8 cellular contexts compared by ENCODE assay signal in genomic region chr17:880074-880870, GRCh38.
DNase-seq lines count a peak whose midpoint lies in the region; ATAC-seq and TF ChIP-seq lines count a peak whose summit lies in the region.

No MANE protein-coding gene starts in this region.

- POLR2A ChIA-PET in CD4-positive, alpha-beta T cell (lab: Charles Lee), result interaction anchor here (1.4 kb wide), 1 partner anchor 100 kb away, joined by 14 read pairs; the partner anchor contains the start of gene NXN

- intact Hi-C loops in CD4-positive, alpha-beta T cell (cut with DNase I, micrococcal nuclease), result loop anchor here (1.0 kb wide), 1 partner anchor 101 kb away; no protein-coding TSS in a partner anchor

- no peaks in the 10 kb centered on the region for H3K9me3 ChIP-seq in HUES64 (ENCODE audit: insufficient read depth, low read depth, low read length)
- H3K9me3 ChIP-seq in subcutaneous abdominal adipose tissue (ENCODE audit: control insufficient read depth in 5 of 5, low read length in 5 of 5), result no peaks in the 10 kb centered on the region
- H3K9me3 ChIP-seq in CD4-positive, alpha-beta T cell (ENCODE audit: control insufficient read depth, low read length), result no peaks in the 10 kb centered on the region
- no peaks in the 10 kb centered on the region for H3K9me3 ChIP-seq in neural progenitor cell (ENCODE audit: low read depth)

- H3K4me3 ChIP-seq in HUES64 (ENCODE audit: low read length), result no peak overlapping the region
- H3K4me3 ChIP-seq in choroid plexus epithelial cell (ENCODE audit: low read depth, low read length), result no peak overlapping the region
- H3K4me3 ChIP-seq in subcutaneous abdominal adipose tissue (ENCODE audit: low read depth in 1 of 5, low read length in 5 of 5), result no peak overlapping the region
- no peak overlapping the region for H3K4me3 ChIP-seq in neural progenitor cell

- H3K4me2 ChIP-seq in neural progenitor cell, result no peak overlapping the region

- no peaks in the 10 kb centered on the region for H3K9me3 Mint-ChIP-seq in CD4-positive, alpha-beta T cell
- peaks cover 26% of the 10 kb centered on the region for H3K9me3 Mint-ChIP-seq in neural progenitor cell

- peaks cover 46% of the 10 kb centered on the region for H3K27me3 Mint-ChIP-seq in CD4-positive, alpha-beta T cell
- peaks cover 13% of the 10 kb centered on the region for H3K27me3 Mint-ChIP-seq in neural progenitor cell (ENCODE audit: insufficient read depth, low read depth)

- CTCF ChIA-PET in CD4-positive, alpha-beta T cell (lab: Charles Lee), result interaction anchor here (1.9 to 2.6 kb wide), 2 partner anchors 101 to 116 kb away, joined by 14 to 20 read pairs; partner anchors contain the start of gene TIMM22

- ATAC-seq in GM18867 (IDR thresholded peaks at IDR 0.05; ENCODE audit: unreplicated experiment), result no peak
- ATAC-seq in CD4-positive, alpha-beta T cell (ENCODE audit: poor library complexity), result no peak
- no peak for ATAC-seq in HG03025 (IDR thresholded peaks at IDR 0.05; ENCODE audit: low FRiP score, unreplicated experiment)

- no peak overlapping the region for H3K4me3 Mint-ChIP-seq in CD4-positive, alpha-beta T cell
- H3K4me3 Mint-ChIP-seq in neural progenitor cell, result no peak overlapping the region

- H3K4me1 ChIP-seq in HUES64 (ENCODE audit: insufficient read depth, low read length), result peaks cover 28% of the 10 kb centered on the region
- H3K4me1 ChIP-seq in subcutaneous abdominal adipose tissue (ENCODE audit: control insufficient read depth in 5 of 5, insufficient read depth in 5 of 5, low read length in 5 of 5), result peaks cover 6 to 29% (median 20%) of the 10 kb centered on the region in 5 donors
- H3K4me1 ChIP-seq in neural progenitor cell, result peaks cover 12% of the 10 kb centered on the region

- H3F3A ChIP-seq in neural progenitor cell (ENCODE audit: low read depth), result peaks cover 17% of the 10 kb centered on the region

- peaks cover 74% of the 10 kb centered on the region for H3K79me2 ChIP-seq in neural progenitor cell (ENCODE audit: low read depth)

- H2AFZ ChIP-seq in neural progenitor cell (replicated peaks), result no peak overlapping the region

- H3K36me3 ChIP-seq in HUES64 (ENCODE audit: insufficient read depth, low read length) (no peaks in the 10 kb centered on the region), subcutaneous abdominal adipose tissue (ENCODE audit: control insufficient read depth in 5 of 5, insufficient read depth in 5 of 5, low read length in 5 of 5) (no peaks in the 10 kb centered on the region), neural progenitor cell (no peaks in the 10 kb centered on the region)

- no peaks in the 10 kb centered on the region for H3K27me3 ChIP-seq in HUES64 (ENCODE audit: insufficient read depth, low read length)
- peaks cover 0 to 5% (median 0%) of the 10 kb centered on the region in 5 donors for H3K27me3 ChIP-seq in subcutaneous abdominal adipose tissue (ENCODE audit: control insufficient read depth in 5 of 5, insufficient read depth in 4 of 5, low read length in 5 of 5)
- H3K27me3 ChIP-seq in CD4-positive, alpha-beta T cell (ENCODE audit: control insufficient read depth, insufficient read depth, low read length), result peaks cover 5% of the 10 kb centered on the region
- no peaks in the 10 kb centered on the region for H3K27me3 ChIP-seq in neural progenitor cell

- H3K36me3 Mint-ChIP-seq in CD4-positive, alpha-beta T cell (ENCODE audit: low read depth), result no peaks in the 10 kb centered on the region
- H3K36me3 Mint-ChIP-seq in neural progenitor cell, result peaks cover 40% of the 10 kb centered on the region

- H3K27ac ChIP-seq in HUES64 (ENCODE audit: low read depth, low read length) (peak overlapping the region; percentile 52; the same call in 1 of the 2 replicates), subcutaneous abdominal adipose tissue (ENCODE audit: low read depth, low read length) (peak overlapping the region; percentile 86), neural progenitor cell (no peak overlapping the region)
- no peak overlapping the region for H3K27ac ChIP-seq in CD4-positive, alpha-beta T cell (ENCODE audit: low read depth, low read length)

- H3K9ac ChIP-seq in HUES64 (ENCODE audit: low read depth, low read length), result 0 out of 2 replicates have a peak overlapping the region, but pooled peaks have one; percentile 13
- H3K9ac ChIP-seq in subcutaneous abdominal adipose tissue (ENCODE audit: low read length in 5 of 5), result peak overlapping the region in 2 of 5 donors; percentile 2 to 59
- H3K9ac ChIP-seq in neural progenitor cell, result no peak overlapping the region

- TF ChIP-seq CTCF in choroid plexus epithelial cell (conservative IDR thresholded peaks at IDR 0.05; ENCODE audit: low read depth, low read length), result no peak
- no peak for TF ChIP-seq CTCF in CD4-positive, alpha-beta T cell (IDR thresholded peaks at IDR 0.05)
- no peak for TF ChIP-seq CTCF in neural progenitor cell (IDR thresholded peaks at IDR 0.05)

- DNase-seq in choroid plexus epithelial cell (ENCODE audit: low read depth), result peak; percentile 22
- DNase-seq in kidney glomerular epithelial cell (lab: John Stamatoyannopoulos, UW), result peak; percentile 60
- DNase-seq in CD4-positive, alpha-beta T cell, result no peak
- no peak for DNase-seq in neural progenitor cell (ENCODE audit: low spot score)

- H4K20me1 ChIP-seq in neural progenitor cell (ENCODE audit: low read depth), result peaks cover 46% of the 10 kb centered on the region

- H3K4me1 Mint-ChIP-seq in CD4-positive, alpha-beta T cell (ENCODE audit: low read depth), result peaks cover 6% of the 10 kb centered on the region
- H3K4me1 Mint-ChIP-seq in neural progenitor cell, result peaks cover 60% of the 10 kb centered on the region

- no peak overlapping the region for H3K27ac Mint-ChIP-seq in CD4-positive, alpha-beta T cell
- no peak overlapping the region for H3K27ac Mint-ChIP-seq in neural progenitor cell

- WGBS in HUES64, result 74% methylated on average over 9 of the region's 14 CpGs

Comparison
In these comparisons a context has a peak if more than half of its experiments do, and no peak if none do; other contexts are left out.
1. H3K27ac ChIP-seq: peak in HUES64 (single experiment) and subcutaneous abdominal adipose tissue (single experiment); none in CD4-positive, alpha-beta T cell (single experiment) and neural progenitor cell (single experiment).
2. DNase-seq: peak in choroid plexus epithelial cell (single experiment) and kidney glomerular epithelial cell (single experiment); none in CD4-positive, alpha-beta T cell (0 of 10) and neural progenitor cell (single experiment).